In the genomic region with DNA sequence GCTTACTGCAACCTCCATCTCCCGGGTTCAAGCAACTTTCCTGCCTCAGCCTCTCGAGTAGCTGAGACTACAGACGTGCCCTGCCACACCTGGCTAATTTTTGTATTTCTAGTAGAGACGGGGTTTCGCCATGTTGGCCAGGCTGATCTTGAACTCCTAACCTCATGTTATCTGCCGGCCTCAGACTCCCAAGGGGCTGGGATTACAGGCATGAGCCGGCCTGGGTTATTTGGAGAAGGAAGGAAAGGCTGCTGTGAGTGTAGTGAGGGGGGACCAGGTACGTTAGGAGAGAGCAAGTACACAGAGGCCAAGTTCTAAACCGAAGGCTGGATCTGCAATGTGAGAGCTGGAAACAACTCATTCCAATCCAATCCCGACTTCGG, we compare ENCODE assay signal across 1 cellular context.
TF ChIP-seq lines count a peak whose summit lies in the region.

No MANE protein-coding gene starts in this region.

TF ChIP-seq in GM12878, 131 proteins besides CTCF, POLR2A, EP300 and RAD21:
- no peak for TF ChIP-seq ZBED1 (IDR thresholded peaks at IDR 0.05; ENCODE audit: borderline replicate concordance)
- no peak for TF ChIP-seq SMARCA5 (IDR thresholded peaks at IDR 0.05)
- TF ChIP-seq, protein P1, sequence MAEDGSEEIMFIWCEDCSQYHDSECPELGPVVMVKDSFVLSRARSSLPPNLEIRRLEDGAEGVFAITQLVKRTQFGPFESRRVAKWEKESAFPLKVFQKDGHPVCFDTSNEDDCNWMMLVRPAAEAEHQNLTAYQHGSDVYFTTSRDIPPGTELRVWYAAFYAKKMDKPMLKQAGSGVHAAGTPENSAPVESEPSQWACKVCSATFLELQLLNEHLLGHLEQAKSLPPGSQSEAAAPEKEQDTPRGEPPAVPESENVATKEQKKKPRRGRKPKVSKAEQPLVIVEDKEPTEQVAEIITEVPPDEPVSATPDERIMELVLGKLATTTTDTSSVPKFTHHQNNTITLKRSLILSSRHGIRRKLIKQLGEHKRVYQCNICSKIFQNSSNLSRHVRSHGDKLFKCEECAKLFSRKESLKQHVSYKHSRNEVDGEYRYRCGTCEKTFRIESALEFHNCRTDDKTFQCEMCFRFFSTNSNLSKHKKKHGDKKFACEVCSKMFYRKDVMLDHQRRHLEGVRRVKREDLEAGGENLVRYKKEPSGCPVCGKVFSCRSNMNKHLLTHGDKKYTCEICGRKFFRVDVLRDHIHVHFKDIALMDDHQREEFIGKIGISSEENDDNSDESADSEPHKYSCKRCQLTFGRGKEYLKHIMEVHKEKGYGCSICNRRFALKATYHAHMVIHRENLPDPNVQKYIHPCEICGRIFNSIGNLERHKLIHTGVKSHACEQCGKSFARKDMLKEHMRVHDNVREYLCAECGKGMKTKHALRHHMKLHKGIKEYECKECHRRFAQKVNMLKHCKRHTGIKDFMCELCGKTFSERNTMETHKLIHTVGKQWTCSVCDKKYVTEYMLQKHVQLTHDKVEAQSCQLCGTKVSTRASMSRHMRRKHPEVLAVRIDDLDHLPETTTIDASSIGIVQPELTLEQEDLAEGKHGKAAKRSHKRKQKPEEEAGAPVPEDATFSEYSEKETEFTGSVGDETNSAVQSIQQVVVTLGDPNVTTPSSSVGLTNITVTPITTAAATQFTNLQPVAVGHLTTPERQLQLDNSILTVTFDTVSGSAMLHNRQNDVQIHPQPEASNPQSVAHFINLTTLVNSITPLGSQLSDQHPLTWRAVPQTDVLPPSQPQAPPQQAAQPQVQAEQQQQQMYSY (CRISPR knock-in tag; IDR thresholded peaks at IDR 0.05), result no peak
- no peak for TF ChIP-seq CBX3 (IDR thresholded peaks at IDR 0.05; ENCODE audit: borderline replicate concordance, low read depth)
- no peak for TF ChIP-seq ZNF274 (IDR thresholded peaks at IDR 0.05; ENCODE audit: insufficient read depth, insufficient read length)
- TF ChIP-seq STAT3 (IDR thresholded peaks at IDR 0.05; ENCODE audit: low read depth, low read length), result no peak
- TF ChIP-seq SMC3 (IDR thresholded peaks at IDR 0.05; ENCODE audit: borderline replicate concordance, low read length), result no peak
- no peak for TF ChIP-seq JUNB (IDR thresholded peaks at IDR 0.05)
- no peak for TF ChIP-seq FOXM1 (IDR thresholded peaks at IDR 0.05; ENCODE audit: low read depth, low read length)
- TF ChIP-seq FOS (IDR thresholded peaks at IDR 0.05; ENCODE audit: borderline replicate concordance, extremely low read depth, insufficient read length), result no peak
- no peak for TF ChIP-seq JUND (IDR thresholded peaks at IDR 0.05; ENCODE audit: low read depth, low read length)
